ENCODE assay signal across 22 cellular contexts in the genomic region with DNA sequence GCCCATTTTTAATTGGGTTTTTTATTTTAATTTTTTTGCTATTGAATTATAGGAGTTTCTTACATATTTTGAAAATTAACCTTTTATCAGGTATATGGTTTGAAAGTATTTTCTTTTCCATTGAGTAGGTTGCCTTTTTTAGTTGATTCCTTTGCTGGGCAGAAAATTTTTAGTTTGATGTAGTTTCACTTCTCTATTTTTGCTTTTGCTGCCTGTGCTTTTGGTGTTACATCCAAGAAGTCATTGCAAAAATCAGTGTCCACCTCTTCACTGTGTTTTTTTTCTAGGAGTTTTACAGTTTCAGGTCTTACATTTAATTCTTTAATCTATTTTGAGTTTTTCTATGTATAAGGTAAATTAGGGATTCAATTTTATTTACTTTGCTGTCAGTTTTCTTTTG.
A peak's percentile ranks its signal among the peaks of the same experiment; 100 is the strongest.
DNase-seq lines count a peak whose midpoint lies in the region; ATAC-seq and TF ChIP-seq lines count a peak whose summit lies in the region.
"Had no signal": no experiment of that assay in that cellular context is flagged by ENCODE, and none has a peak within 500 bp of the region (broad histone marks: within the 10 kb centered on the region; RNA-seq: fewer than 3 reads in every experiment).

No MANE protein-coding gene starts in this region.

- no peak overlapping the region for H3K4me3 Mint-ChIP-seq in osteocyte (ENCODE audit: unreplicated experiment)
- H3K4me3 Mint-ChIP-seq: CD4-positive, CD25-positive, alpha-beta regulatory T cell; GM23338; HFFc6 had no signal

- H3K79me2 ChIP-seq in OCI-LY7 (ENCODE audit: insufficient read depth, low read depth, low read length), result no peaks in the 10 kb centered on the region

- DNase-seq in SIG-M5 treated with dmso at 0.1 percent for 504 hours (lab: John Stamatoyannopoulos, UW; ENCODE audit: unreplicated experiment), result peak; percentile 8
- no peak for DNase-seq in SIG-M5 (lab: John Stamatoyannopoulos, UW)
- DNase-seq in OCI-LY7 (ENCODE audit: low spot score), result peak; percentile 3
- no peak for DNase-seq in foreskin melanocyte
- no peak for DNase-seq in osteocyte (ENCODE audit: extremely low spot score, unreplicated experiment)
- no peak for DNase-seq in NCI-H524 treated with DMSO at 0.1 percent for 48 hours (lab: John Stamatoyannopoulos, UW)
- DNase-seq: CD4-positive, CD25-positive, alpha-beta regulatory T cell; HFFc6; KBM-7; NCI-H1105 treated with DMSO at 0.1 percent for 48 hours; NCI-H146; NCI-H1930; NCI-H2107; NCI-H524; NCI-H774; Peyer's patch; SJCRH30; T-helper 2 cell had no signal

- peaks cover 7% of the 10 kb centered on the region for H3K36me3 Mint-ChIP-seq in osteocyte (ENCODE audit: unreplicated experiment)
- H3K36me3 Mint-ChIP-seq: CD4-positive, CD25-positive, alpha-beta regulatory T cell had no signal

- H3K27me3 Mint-ChIP-seq in osteocyte (ENCODE audit: unreplicated experiment), result no peaks in the 10 kb centered on the region
- H3K27me3 Mint-ChIP-seq: CD4-positive, CD25-positive, alpha-beta regulatory T cell had no signal

- ATAC-seq in HG03159 (IDR thresholded peaks at IDR 0.05; ENCODE audit: unreplicated experiment), result peak; percentile 53
- ATAC-seq: GM23338, SK-N-SH treated with all-trans-retinoic acid at 6 μM for 48 hours had no signal

- no peaks in the 10 kb centered on the region for H3K9me3 ChIP-seq in OCI-LY7 (ENCODE audit: low read length)
- H3K9me3 ChIP-seq: HAP-1, Peyer's patch, SJCRH30 had no signal

- H3K4me1 ChIP-seq in OCI-LY7 (ENCODE audit: insufficient read depth, low read length, poor library complexity, severe bottlenecking), result no peaks in the 10 kb centered on the region
- H3K4me1 ChIP-seq: HAP-1, Peyer's patch, SJCRH30 had no signal

- no peak overlapping the region for H3K4me3 ChIP-seq in OCI-LY7 (ENCODE audit: low read depth, low read length, poor library complexity, severe bottlenecking)
- H3K4me3 ChIP-seq: GM23338, HAP-1, Peyer's patch, SJCRH30 had no signal

- H2AFZ ChIP-seq in OCI-LY7 (ENCODE audit: low read length), result no peak overlapping the region
- H2AFZ ChIP-seq: GM23338 had no signal

- H3K36me3 ChIP-seq in OCI-LY7 (ENCODE audit: insufficient read depth, low read length), result no peaks in the 10 kb centered on the region
- H3K36me3 ChIP-seq: HAP-1, Peyer's patch, SJCRH30 had no signal

- no peak overlapping the region for H3K27ac Mint-ChIP-seq in osteocyte (ENCODE audit: unreplicated experiment)
- H3K27ac Mint-ChIP-seq: CD4-positive, CD25-positive, alpha-beta regulatory T cell; GM23338; HFFc6 had no signal

- H3K9me3 Mint-ChIP-seq in osteocyte (ENCODE audit: unreplicated experiment), result peaks cover 36% of the 10 kb centered on the region
- H3K9me3 Mint-ChIP-seq: GM23338 had no signal

- CTCF ChIA-PET in OCI-LY7 (lab: Charles Lee; ENCODE audit: unreplicated experiment), result no interaction called here

- no peaks in the 10 kb centered on the region for H4K20me1 ChIP-seq in OCI-LY7 (ENCODE audit: insufficient read depth, low read length)

- no peaks in the 10 kb centered on the region for H3K4me1 Mint-ChIP-seq in osteocyte (ENCODE audit: unreplicated experiment)
- H3K4me1 Mint-ChIP-seq: CD4-positive, CD25-positive, alpha-beta regulatory T cell; GM23338 had no signal

- TF ChIP-seq CTCF in OCI-LY7 (conservative IDR thresholded peaks at IDR 0.05; ENCODE audit: low read length) (no peak), osteocyte (IDR thresholded peaks at IDR 0.05) (no peak)

- intact Hi-C loops in OCI-LY7 (cut with micrococcal nuclease; ENCODE audit: unreplicated experiment), result no loop called here

- H3K4me2 ChIP-seq in OCI-LY7 (ENCODE audit: low read length), result no peak overlapping the region
- H3K4me2 ChIP-seq: GM23338 had no signal

- no TSS peak for BruUV-seq in OCI-LY7 (replicated peaks; lab: Mats Ljungman, UMichigan)

- POLR2A ChIA-PET in OCI-LY7 (lab: Charles Lee), result no interaction called here

- no peak overlapping the region for H3K27ac ChIP-seq in OCI-LY7 (ENCODE audit: low read depth, low read length, poor library complexity, severe bottlenecking)
- H3K27ac ChIP-seq: Peyer's patch, SJCRH30 had no signal

- no peaks in the 10 kb centered on the region for H3K9me2 ChIP-seq in OCI-LY7 (ENCODE audit: insufficient read depth, low read length)

Comparison
In these comparisons a context has a peak if more than half of its experiments do, and no peak if none do; other contexts are left out.
1. DNase-seq: peak in SIG-M5 treated with dmso at 0.1 percent for 504 hours (single experiment) and OCI-LY7 (single experiment); none in SIG-M5 (single experiment), foreskin melanocyte (single experiment), osteocyte (single experiment) and NCI-H524 treated with DMSO at 0.1 percent for 48 hours (single experiment).